ENCODE assay signal across 8 cellular contexts in the genomic region with DNA sequence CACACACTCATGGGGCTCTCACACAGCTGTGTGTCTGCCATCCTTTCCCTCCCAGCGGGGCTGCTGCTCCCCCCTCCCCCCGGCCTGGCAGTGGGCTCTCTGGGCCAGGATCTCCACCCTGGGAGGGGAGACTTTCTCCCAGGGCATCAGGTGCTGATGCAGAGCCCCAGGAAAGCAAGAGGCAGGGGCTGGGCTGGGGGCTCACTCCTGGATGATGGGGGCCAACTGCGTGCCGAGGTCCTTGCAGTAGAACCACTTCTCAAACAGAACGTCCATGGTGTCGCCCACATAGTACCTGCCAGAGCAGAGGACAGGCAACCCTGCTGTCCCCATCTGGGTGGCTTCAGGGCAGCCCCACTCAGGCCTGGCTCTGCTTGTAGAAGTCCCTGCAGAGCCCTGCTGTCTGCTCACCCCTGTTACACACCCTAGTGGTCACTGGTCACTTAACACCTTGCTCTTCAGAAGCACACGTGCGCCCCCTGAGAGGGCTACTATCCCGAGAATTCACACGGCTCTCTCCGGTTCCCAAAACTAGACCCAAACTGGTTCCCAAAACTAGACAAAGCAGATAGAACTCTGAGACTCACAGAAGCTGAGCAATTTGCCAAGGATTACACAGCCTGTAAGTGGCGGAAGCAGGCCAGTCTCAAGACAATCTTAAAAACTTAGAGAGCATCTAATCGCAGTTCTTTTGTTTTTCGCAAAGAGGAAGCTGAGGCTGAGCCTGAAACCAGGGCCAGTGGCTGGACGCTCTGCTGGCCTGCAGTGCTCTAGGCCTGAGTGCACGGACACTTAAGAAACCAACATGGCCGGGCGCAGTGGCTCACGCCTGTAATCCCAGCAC. TPM values are rescaled to one million over a fixed set of nuclear protein-coding genes. Genes with fewer than 3 reads are reported as not detected.
A peak's percentile ranks its signal among the peaks of the same experiment; 100 is the strongest.
DNase-seq lines count a peak whose midpoint lies in the region; ATAC-seq and TF ChIP-seq lines count a peak whose summit lies in the region.

No MANE protein-coding gene starts in this region.

- no peak overlapping the region for H3K27ac ChIP-seq in esophagus squamous epithelium

- intact Hi-C loops in left ventricle myocardium superior (cut with micrococcal nuclease) (no loop called here), esophagus squamous epithelium (cut with DNase I) (no loop called here)

- no peak overlapping the region for H3K4me3 ChIP-seq in esophagus squamous epithelium

- H3K27me3 ChIP-seq in esophagus squamous epithelium: no peaks in the 10 kb centered on the region

- ATAC-seq in GM18909 (IDR thresholded peaks at IDR 0.05; ENCODE audit: poor library complexity, unreplicated experiment) (peak; percentile 63), left ventricle myocardium superior (peak; percentile 74)

- no peak for DNase-seq in AG09319 (ENCODE audit: extremely low read depth, low read depth)
- peak; percentile 49 to 60 for DNase-seq in Kasumi-1 (lab: John Stamatoyannopoulos, UW)
- DNase-seq in UCSD-AML1 (lab: John Stamatoyannopoulos, UW; ENCODE audit: unreplicated experiment): peak; percentile 60
- no peak for DNase-seq in left ventricle myocardium superior
- DNase-seq in stimulated activated CD8-positive, alpha-beta memory T cell treated with anti-CD3 and anti-CD28 coated beads, Interleukin-4, amount 100 ng/mL, for 48 hours: peak; percentile 25
- no peak for DNase-seq in KG1 (lab: John Stamatoyannopoulos, UW)
- DNase-seq in esophagus squamous epithelium (lab: John Stamatoyannopoulos, UW): no peak

- H3K4me1 ChIP-seq in esophagus squamous epithelium: no peaks in the 10 kb centered on the region

- H3K36me3 ChIP-seq in esophagus squamous epithelium: no peaks in the 10 kb centered on the region

- TF ChIP-seq CTCF in AG09319 (IDR thresholded peaks at IDR 0.05; ENCODE audit: low read depth, low read length): peak; percentile 33
- TF ChIP-seq CTCF in esophagus squamous epithelium (IDR thresholded peaks at IDR 0.05): peak in 2 of 6 experiments; percentile 5 to 11

- H3K9me3 ChIP-seq in esophagus squamous epithelium: no peaks in the 10 kb centered on the region

- TF ChIP-seq POLR2A in esophagus squamous epithelium (IDR thresholded peaks at IDR 0.05): no peak

- 71 to 90% methylated on average over 9 to 10 of the region's 19 CpGs for WGBS in esophagus squamous epithelium, 2 donors

RNA-seq across cellular contexts. Expression of a gene that starts 6.6 kb away (rescaled TPM):
- total RNA-seq in left ventricle myocardium superior: 0.74 TPM
- 1 to 10 TPM in 2 of 4 donors, under 1 TPM in 2; 0.18 to 2.3 (median 1.1) TPM for total RNA-seq in esophagus squamous epithelium

RNA-seq across cellular contexts. Expression of a gene that starts 21.9 kb away (rescaled TPM):
- total RNA-seq in left ventricle myocardium superior: 1.9 TPM
- 10 to 100 TPM in 1 of 4 donors, 1 to 10 TPM in 2, under 1 TPM in 1; 0.61 to 10.5 (median 5.2) TPM for total RNA-seq in esophagus squamous epithelium

Comparison
In these comparisons a context has a peak if more than half of its experiments do, and no peak if none do; other contexts are left out.
1. DNase-seq: peak in Kasumi-1 (2 of 2), UCSD-AML1 (single experiment) and stimulated activated CD8-positive, alpha-beta memory T cell treated with anti-CD3 and anti-CD28 coated beads, Interleukin-4, amount 100 ng/mL, for 48 hours (single experiment); none in AG09319 (single experiment), left ventricle myocardium superior (single experiment), KG1 (single experiment) and esophagus squamous epithelium (single experiment).